Comparison of ENCODE assay signal across 10 cellular contexts in the genomic region with DNA sequence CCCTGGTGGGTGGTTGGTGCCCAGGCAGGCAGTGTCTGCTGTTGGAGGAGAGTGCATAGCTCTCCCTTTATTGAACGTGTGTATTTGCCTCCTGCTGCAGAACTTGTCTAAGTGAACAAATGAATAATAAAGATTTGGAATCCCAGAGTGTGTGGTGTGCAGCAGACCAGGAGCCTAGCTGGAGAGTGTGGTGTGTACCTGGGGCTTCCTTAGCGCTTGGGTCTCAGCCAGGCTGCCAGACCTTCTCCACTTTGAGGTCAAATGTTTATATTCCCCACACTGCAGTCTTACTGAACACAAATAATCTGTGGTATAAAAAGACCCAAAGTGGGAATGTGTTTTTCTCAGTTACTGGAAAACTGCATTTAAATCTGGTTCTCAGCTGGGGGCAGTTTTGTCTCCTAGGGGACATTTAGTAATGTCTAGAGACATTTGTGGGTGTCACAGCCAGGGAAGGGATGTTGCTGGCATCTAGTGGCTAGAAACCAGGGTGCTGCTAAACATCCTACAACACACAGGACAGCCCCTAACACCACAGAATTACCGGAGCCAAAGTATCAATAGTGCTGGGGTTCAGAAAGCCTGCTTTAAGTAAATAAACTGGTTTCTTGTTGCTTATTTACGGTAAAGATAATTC. TPM values are rescaled to one million over a fixed set of nuclear protein-coding genes. Genes with fewer than 3 reads are reported as not detected.
DNase-seq lines count a peak whose midpoint lies in the region; ATAC-seq, FAIRE-seq and TF ChIP-seq lines count a peak whose summit lies in the region.
"Had no signal": no experiment of that assay in that cellular context is flagged by ENCODE, and none has a peak within 500 bp of the region (broad histone marks: within the 10 kb centered on the region; RNA-seq: fewer than 3 reads in every experiment).

No MANE protein-coding gene starts in this region.

- no peaks in the 10 kb centered on the region for H3K27me3 ChIP-seq in bronchial epithelial cell (ENCODE audit: control insufficient read depth, insufficient read depth, low read length)

- DNase-seq in SIG-M5 treated with dmso at 0.1 percent for 504 hours (lab: John Stamatoyannopoulos, UW; ENCODE audit: unreplicated experiment) (peak; percentile 16), SIG-M5 (lab: John Stamatoyannopoulos, UW) (no peak), M059J (ENCODE audit: low read depth) (peak; percentile 41), bronchial epithelial cell (ENCODE audit: low read depth) (no peak), sciatic nerve (ENCODE audit: low spot score) (peak; percentile 10)
- DNase-seq in activated CD8-positive, alpha-beta memory T cell treated with anti-CD3 and anti-CD28 coated beads, Interleukin-2, amount 50 U/mL, for 48 hours: no peak
- DNase-seq: stimulated activated naive CD4-positive, alpha-beta T cell treated with Interleukin-2 at 50 U/mL for 16 hours had no signal

- peak; percentile 50 for TF ChIP-seq CTCF in bronchial epithelial cell (IDR thresholded peaks at IDR 0.05; ENCODE audit: insufficient read depth, low read length, severe bottlenecking)

- H3K4me3 ChIP-seq in bronchial epithelial cell (ENCODE audit: low read depth, low read length): no peak overlapping the region

- intact Hi-C loops in sciatic nerve (cut with DNase I): no loop called here

- FAIRE-seq in bronchial epithelial cell (lab: Jason Lieb, UNC): no peak

- ATAC-seq in sciatic nerve: no peak
- no peak for ATAC-seq in HG02884 (IDR thresholded peaks at IDR 0.05; ENCODE audit: unreplicated experiment)
- ATAC-seq in HG02759 (IDR thresholded peaks at IDR 0.05; ENCODE audit: unreplicated experiment): no peak
- ATAC-seq: naive thymus-derived CD4-positive, alpha-beta T cell had no signal

- peaks cover 18% of the 10 kb centered on the region for H3K36me3 ChIP-seq in bronchial epithelial cell (ENCODE audit: control insufficient read depth, insufficient read depth, low read length)

RNA-seq across cellular contexts. Expression of gene SLC37A1, which starts 23.6 kb away (rescaled TPM):
- 1.3 and 1.7 TPM in 2 replicates for total RNA-seq in M059J (2014; rRNA removed; shearing (Covaris generic))
- 7.1 and 15.1 TPM in 2 replicates for total RNA-seq in bronchial epithelial cell
- 7.4 TPM for total RNA-seq in sciatic nerve

RNA-seq across cellular contexts. Expression of gene RSPH1, which starts 41.2 kb away (rescaled TPM):
- not detected in 2 replicates for total RNA-seq in M059J (2014; rRNA removed; shearing (Covaris generic))
- total RNA-seq in bronchial epithelial cell: under 0.01 and 0.38 TPM in 2 replicates
- 0.58 TPM for total RNA-seq in sciatic nerve

Comparison
In these comparisons a context has a peak if more than half of its experiments do, and no peak if none do; other contexts are left out.
1. DNase-seq: peak in SIG-M5 treated with dmso at 0.1 percent for 504 hours (single experiment), M059J (single experiment) and sciatic nerve (single experiment); none in SIG-M5 (single experiment), bronchial epithelial cell (single experiment) and activated CD8-positive, alpha-beta memory T cell treated with anti-CD3 and anti-CD28 coated beads, Interleukin-2, amount 50 U/mL, for 48 hours (single experiment).